In genomic region chr21:45598109-45598508, GRCh38 we compare ENCODE assay signal across 13 cellular contexts. TPM values are rescaled to one million over a fixed set of nuclear protein-coding genes. Genes with fewer than 3 reads are reported as not detected.
"Had no signal": no experiment of that assay in that cellular context is flagged by ENCODE, and none has a peak within 500 bp of the region (broad histone marks: within the 10 kb centered on the region; RNA-seq: fewer than 3 reads in every experiment).

No MANE protein-coding gene starts in this region.

- DNase-seq: activated CD4-positive, alpha-beta T cell treated with anti-CD3 and anti-CD28 coated beads for 48 hours; activated CD8-positive, alpha-beta T cell treated with anti-CD3 and anti-CD28 coated beads, Interleukin-2, amount 10 ng/mL, durations not matched to agents 7 days and 5 days; activated gamma-delta T cell; activated naive CD8-positive, alpha-beta T cell treated with anti-CD3 and anti-CD28 coated beads for 36 hours; foreskin melanocyte; stimulated activated CD4-positive, alpha-beta T cell treated with anti-CD3 and anti-CD28 coated beads, Interleukin-4, amount 100 ng/mL, for 4 hours; stimulated activated naive CD8-positive, alpha-beta T cell treated with anti-CD3 and anti-CD28 coated beads, Interleukin-15, amount 100 ng/mL, for 72 hours; testis had no signal

- H3K27me3 Mint-ChIP-seq: activated naive CD8-positive, alpha-beta T cell treated with anti-CD3 and anti-CD28 coated beads for 36 hours; stimulated activated naive CD8-positive, alpha-beta T cell treated with anti-CD3 and anti-CD28 coated beads, Interleukin-15, amount 100 ng/mL, for 72 hours; T-cell had no signal

- ATAC-seq: activated CD8-positive, alpha-beta T cell treated with anti-CD3 and anti-CD28 coated beads, Interleukin-2, amount 10 ng/mL, durations not matched to agents 7 days and 5 days; left lobe of liver; stimulated activated naive CD8-positive, alpha-beta T cell treated with anti-CD3 and anti-CD28 coated beads, Interleukin-15, amount 100 ng/mL, for 72 hours; T-cell had no signal

- H3K4me3 Mint-ChIP-seq: activated CD8-positive, alpha-beta T cell treated with anti-CD3 and anti-CD28 coated beads, Interleukin-2, amount 10 ng/mL, durations not matched to agents 7 days and 5 days; activated naive CD8-positive, alpha-beta T cell treated with anti-CD3 and anti-CD28 coated beads for 36 hours; stimulated activated naive CD8-positive, alpha-beta T cell treated with anti-CD3 and anti-CD28 coated beads, Interleukin-15, amount 100 ng/mL, for 72 hours; T-cell had no signal

- H3K36me3 Mint-ChIP-seq: activated naive CD8-positive, alpha-beta T cell treated with anti-CD3 and anti-CD28 coated beads for 36 hours had no signal

- H3K27ac Mint-ChIP-seq: activated CD8-positive, alpha-beta T cell treated with anti-CD3 and anti-CD28 coated beads, Interleukin-2, amount 10 ng/mL, durations not matched to agents 7 days and 5 days; activated naive CD8-positive, alpha-beta T cell treated with anti-CD3 and anti-CD28 coated beads for 36 hours; stimulated activated naive CD8-positive, alpha-beta T cell treated with anti-CD3 and anti-CD28 coated beads, Interleukin-15, amount 100 ng/mL, for 72 hours; T-cell had no signal

RNA-seq across cellular contexts. Expression of gene PCBP3, which starts 45.4 kb away (rescaled TPM):
- total RNA-seq: ascending aorta, bronchial epithelial cell, skeletal muscle tissue had no signal
